8 cellular contexts compared by ENCODE assay signal in genomic region chr13:64471916-64472315, GRCh38.
A peak's percentile ranks its signal among the peaks of the same experiment; 100 is the strongest.
DNase-seq lines count a peak whose midpoint lies in the region; ATAC-seq, FAIRE-seq and TF ChIP-seq lines count a peak whose summit lies in the region.

No MANE protein-coding gene starts in this region.

- H3K36me3 Mint-ChIP-seq in type B pancreatic cell: no peaks in the 10 kb centered on the region
- no peaks in the 10 kb centered on the region for H3K36me3 Mint-ChIP-seq in effector memory CD8-positive, alpha-beta T cell (ENCODE audit: insufficient read depth)

- H3K27me3 Mint-ChIP-seq in type B pancreatic cell: no peaks in the 10 kb centered on the region
- no peaks in the 10 kb centered on the region for H3K27me3 Mint-ChIP-seq in effector memory CD8-positive, alpha-beta T cell

- H3K27ac Mint-ChIP-seq in type B pancreatic cell: no peak overlapping the region
- no peak overlapping the region for H3K27ac Mint-ChIP-seq in effector memory CD8-positive, alpha-beta T cell

- H3K9me3 ChIP-seq in cardiac muscle cell (ENCODE audit: low read depth): no peaks in the 10 kb centered on the region
- no peaks in the 10 kb centered on the region for H3K9me3 ChIP-seq in right cardiac atrium (ENCODE audit: control insufficient read depth, low read length)

- TF ChIP-seq CTCF in cardiac muscle cell (IDR thresholded peaks at IDR 0.05; ENCODE audit: low read depth, low read length): peak; percentile 49
- peak; percentile 63 for TF ChIP-seq CTCF in type B pancreatic cell (conservative IDR thresholded peaks at IDR 0.05)

- H3K4me3 Mint-ChIP-seq in type B pancreatic cell: no peak overlapping the region
- H3K4me3 Mint-ChIP-seq in effector memory CD8-positive, alpha-beta T cell: no peak overlapping the region

- no peak for ATAC-seq in right cardiac atrium
- ATAC-seq in effector memory CD8-positive, alpha-beta T cell (replicated peaks): no peak

- FAIRE-seq in urothelium cell line (lab: Jason Lieb, UNC): no peak

- intact Hi-C loops in right cardiac atrium (cut with DNase I): no loop called here

- H3K4me1 ChIP-seq in cardiac muscle cell (ENCODE audit: low read depth) (peaks cover 6% of the 10 kb centered on the region), right cardiac atrium (ENCODE audit: control insufficient read depth, insufficient read depth, low read length) (no peaks in the 10 kb centered on the region)

- peaks cover 5% of the 10 kb centered on the region for H3K4me1 Mint-ChIP-seq in type B pancreatic cell (ENCODE audit: unreplicated experiment)
- H3K4me1 Mint-ChIP-seq in effector memory CD8-positive, alpha-beta T cell (ENCODE audit: low read depth in 2 of 2): no peaks in the 10 kb centered on the region

- H3K9me3 Mint-ChIP-seq in type B pancreatic cell: no peaks in the 10 kb centered on the region
- H3K9me3 Mint-ChIP-seq in effector memory CD8-positive, alpha-beta T cell: peaks cover 0 to 6% of the 10 kb centered on the region in 2 donors

- H3K4me3 ChIP-seq in cardiac muscle cell: no peak overlapping the region
- H3K4me3 ChIP-seq in right cardiac atrium (ENCODE audit: low read length): no peak overlapping the region

- 40% methylated on average over 2 of the region's 2 CpGs for WGBS in right cardiac atrium

- DNase-seq in cardiac muscle cell (ENCODE audit: low read depth in 1 of 2, low spot score in 1 of 2): peak; percentile 14 to 62
- no peak for DNase-seq in right cardiac atrium
- peak; percentile 85 for DNase-seq in OCI-M1 (lab: John Stamatoyannopoulos, UW)
- peak; percentile 19 for DNase-seq in epidermal melanocyte (ENCODE audit: insufficient read length, low spot score)
- DNase-seq in type B pancreatic cell (ENCODE audit: extremely low spot score, unreplicated experiment): no peak
- DNase-seq in activated CD4-positive, alpha-beta T cell treated with anti-CD3 and anti-CD28 coated beads for 4 hours: no peak
- no peak for DNase-seq in urothelium cell line (ENCODE audit: low spot score)
- no peak for DNase-seq in effector memory CD8-positive, alpha-beta T cell

- H3K27ac ChIP-seq in cardiac muscle cell (no peak overlapping the region), right cardiac atrium (ENCODE audit: low read length) (no peak overlapping the region)

- H3K27me3 ChIP-seq in cardiac muscle cell (no peaks in the 10 kb centered on the region), right cardiac atrium (ENCODE audit: control insufficient read depth, insufficient read depth) (no peaks in the 10 kb centered on the region)

- H3K36me3 ChIP-seq in cardiac muscle cell: no peaks in the 10 kb centered on the region

Comparison
In these comparisons a context has a peak if more than half of its experiments do, and no peak if none do; other contexts are left out.
1. DNase-seq: peak in cardiac muscle cell (2 of 2), OCI-M1 (single experiment) and epidermal melanocyte (single experiment); none in right cardiac atrium (0 of 3), type B pancreatic cell (single experiment), activated CD4-positive, alpha-beta T cell treated with anti-CD3 and anti-CD28 coated beads for 4 hours (0 of 2), urothelium cell line (single experiment) and effector memory CD8-positive, alpha-beta T cell (0 of 3).